In the genomic region with DNA sequence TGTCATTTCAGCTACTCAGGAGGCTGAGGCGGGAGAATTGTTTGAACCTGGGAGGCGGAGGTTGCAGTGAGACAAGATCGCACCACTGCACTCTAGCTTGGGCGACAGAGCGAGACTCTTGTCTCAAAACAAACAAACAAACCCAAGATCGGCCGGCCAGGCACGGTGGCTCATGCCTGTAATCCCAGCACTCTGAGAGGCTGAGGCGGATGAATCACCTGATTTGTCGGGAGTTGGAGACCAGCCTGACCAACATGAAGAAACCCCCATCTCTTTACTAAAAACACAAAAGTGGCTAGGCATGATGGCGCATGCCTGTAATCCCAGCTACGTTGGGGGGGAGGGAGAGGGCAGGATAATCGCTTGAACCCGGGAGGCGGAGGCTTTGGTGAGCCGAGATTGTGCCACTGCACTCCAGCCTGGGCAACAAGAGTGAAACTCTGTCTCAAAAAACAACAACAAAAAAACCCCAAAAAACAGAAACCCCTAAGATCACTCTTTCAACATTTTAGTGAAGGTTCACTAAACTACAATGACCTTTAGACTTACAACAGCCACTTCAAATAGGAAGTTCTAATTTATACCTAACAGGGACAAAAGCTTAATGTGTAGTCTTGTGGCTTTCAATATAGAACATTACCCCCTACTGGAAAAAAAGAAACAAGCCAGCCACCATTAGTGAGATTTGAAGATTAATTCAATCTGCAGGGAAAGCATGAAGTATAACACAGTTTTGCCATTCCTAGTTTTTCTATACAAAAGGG, we compare ENCODE assay signal across 11 cellular contexts. TPM values are rescaled to one million over a fixed set of nuclear protein-coding genes. Genes with fewer than 3 reads are reported as not detected.
DNase-seq lines count a peak whose midpoint lies in the region; ATAC-seq and TF ChIP-seq lines count a peak whose summit lies in the region.
"Had no signal": no experiment of that assay in that cellular context is flagged by ENCODE, and none has a peak within 500 bp of the region (broad histone marks: within the 10 kb centered on the region; RNA-seq: fewer than 3 reads in every experiment).

No MANE protein-coding gene starts in this region.

- peak overlapping the region; percentile 59 for H3K4me3 Mint-ChIP-seq in activated naive CD4-positive, alpha-beta T cell treated with anti-CD3 and anti-CD28 coated beads, Interleukin-2, amount 50 U/mL, for 24 hours
- no peak overlapping the region for H3K4me3 Mint-ChIP-seq in stimulated activated effector memory CD8-positive, alpha-beta T cell treated with anti-CD3 and anti-CD28 coated beads, Interleukin-12 subunit alpha, Interleukin-12 subunit beta, amount 100 ng/mL, for 72 hours

- H3K4me1 Mint-ChIP-seq in activated naive CD4-positive, alpha-beta T cell treated with anti-CD3 and anti-CD28 coated beads, Interleukin-2, amount 50 U/mL, for 24 hours, result peaks cover 74% of the 10 kb centered on the region
- peaks cover 64% of the 10 kb centered on the region for H3K4me1 Mint-ChIP-seq in stimulated activated effector memory CD8-positive, alpha-beta T cell treated with anti-CD3 and anti-CD28 coated beads, Interleukin-12 subunit alpha, Interleukin-12 subunit beta, amount 100 ng/mL, for 72 hours

- DNase-seq in activated naive CD4-positive, alpha-beta T cell treated with Interleukin-2 at 50 U/mL for 16 hours, result no peak
- peak; percentile 23 for DNase-seq in T1000 (lab: John Stamatoyannopoulos, UW)
- peak; percentile 52 for DNase-seq in epithelial cell of proximal tubule (ENCODE audit: low read depth)
- no peak for DNase-seq in stimulated activated effector memory CD8-positive, alpha-beta T cell treated with anti-CD3 and anti-CD28 coated beads, Interleukin-12 subunit alpha, Interleukin-12 subunit beta, amount 100 ng/mL, for 72 hours (ENCODE audit: low spot score in 2 of 2)
- DNase-seq in middle frontal gyrus (ENCODE audit: extremely low spot score, low spot score), result no peak
- DNase-seq in SW480 (ENCODE audit: low spot score), result no peak
- DNase-seq: activated effector memory CD4-positive, alpha-beta T cell treated with Interleukin-2 at 50 U/mL for 16 hours; NCI-H187; stimulated activated naive CD4-positive, alpha-beta T cell had no signal

- H3K4me3 ChIP-seq in epithelial cell of proximal tubule (ENCODE audit: low read depth, low read length), result no peak overlapping the region

- H3K27ac Mint-ChIP-seq in activated naive CD4-positive, alpha-beta T cell treated with anti-CD3 and anti-CD28 coated beads, Interleukin-2, amount 50 U/mL, for 24 hours, result peak overlapping the region; percentile 76
- H3K27ac Mint-ChIP-seq in stimulated activated effector memory CD8-positive, alpha-beta T cell treated with anti-CD3 and anti-CD28 coated beads, Interleukin-12 subunit alpha, Interleukin-12 subunit beta, amount 100 ng/mL, for 72 hours, result peak overlapping the region; percentile 94

- peaks cover 31% of the 10 kb centered on the region for H3K36me3 Mint-ChIP-seq in activated naive CD4-positive, alpha-beta T cell treated with anti-CD3 and anti-CD28 coated beads, Interleukin-2, amount 50 U/mL, for 24 hours
- peaks cover 100% of the 10 kb centered on the region for H3K36me3 Mint-ChIP-seq in stimulated activated effector memory CD8-positive, alpha-beta T cell treated with anti-CD3 and anti-CD28 coated beads, Interleukin-12 subunit alpha, Interleukin-12 subunit beta, amount 100 ng/mL, for 72 hours

- no peak for TF ChIP-seq CTCF in epithelial cell of proximal tubule (conservative IDR thresholded peaks at IDR 0.05; ENCODE audit: low read depth, low read length)

- no peaks in the 10 kb centered on the region for H3K27me3 Mint-ChIP-seq in activated naive CD4-positive, alpha-beta T cell treated with anti-CD3 and anti-CD28 coated beads, Interleukin-2, amount 50 U/mL, for 24 hours

- ATAC-seq in stimulated activated effector memory CD8-positive, alpha-beta T cell treated with anti-CD3 and anti-CD28 coated beads, Interleukin-12 subunit alpha, Interleukin-12 subunit beta, amount 100 ng/mL, for 72 hours, result no peak
- ATAC-seq in GM19467 (IDR thresholded peaks at IDR 0.05; ENCODE audit: unreplicated experiment), result no peak

- no peaks in the 10 kb centered on the region for H3K9me3 Mint-ChIP-seq in activated naive CD4-positive, alpha-beta T cell treated with anti-CD3 and anti-CD28 coated beads, Interleukin-2, amount 50 U/mL, for 24 hours
- no peaks in the 10 kb centered on the region for H3K9me3 Mint-ChIP-seq in stimulated activated effector memory CD8-positive, alpha-beta T cell treated with anti-CD3 and anti-CD28 coated beads, Interleukin-12 subunit alpha, Interleukin-12 subunit beta, amount 100 ng/mL, for 72 hours

RNA-seq across cellular contexts. Expression of a gene that starts 7.0 kb away (rescaled TPM):
- total RNA-seq in epithelial cell of proximal tubule, result 174 and 403 TPM in 2 replicates

RNA-seq across cellular contexts. Expression of a gene that starts 25.2 kb away (rescaled TPM):
- 65.1 and 125 TPM in 2 replicates for total RNA-seq in epithelial cell of proximal tubule

Comparison
In these comparisons a context has a peak if more than half of its experiments do, and no peak if none do; other contexts are left out.
1. DNase-seq: peak in T1000 (single experiment) and epithelial cell of proximal tubule (single experiment); none in activated naive CD4-positive, alpha-beta T cell treated with Interleukin-2 at 50 U/mL for 16 hours (single experiment), stimulated activated effector memory CD8-positive, alpha-beta T cell treated with anti-CD3 and anti-CD28 coated beads, Interleukin-12 subunit alpha, Interleukin-12 subunit beta, amount 100 ng/mL, for 72 hours (0 of 2), middle frontal gyrus (single experiment) and SW480 (single experiment).